8 cellular contexts compared by ENCODE assay signal in the genomic region with DNA sequence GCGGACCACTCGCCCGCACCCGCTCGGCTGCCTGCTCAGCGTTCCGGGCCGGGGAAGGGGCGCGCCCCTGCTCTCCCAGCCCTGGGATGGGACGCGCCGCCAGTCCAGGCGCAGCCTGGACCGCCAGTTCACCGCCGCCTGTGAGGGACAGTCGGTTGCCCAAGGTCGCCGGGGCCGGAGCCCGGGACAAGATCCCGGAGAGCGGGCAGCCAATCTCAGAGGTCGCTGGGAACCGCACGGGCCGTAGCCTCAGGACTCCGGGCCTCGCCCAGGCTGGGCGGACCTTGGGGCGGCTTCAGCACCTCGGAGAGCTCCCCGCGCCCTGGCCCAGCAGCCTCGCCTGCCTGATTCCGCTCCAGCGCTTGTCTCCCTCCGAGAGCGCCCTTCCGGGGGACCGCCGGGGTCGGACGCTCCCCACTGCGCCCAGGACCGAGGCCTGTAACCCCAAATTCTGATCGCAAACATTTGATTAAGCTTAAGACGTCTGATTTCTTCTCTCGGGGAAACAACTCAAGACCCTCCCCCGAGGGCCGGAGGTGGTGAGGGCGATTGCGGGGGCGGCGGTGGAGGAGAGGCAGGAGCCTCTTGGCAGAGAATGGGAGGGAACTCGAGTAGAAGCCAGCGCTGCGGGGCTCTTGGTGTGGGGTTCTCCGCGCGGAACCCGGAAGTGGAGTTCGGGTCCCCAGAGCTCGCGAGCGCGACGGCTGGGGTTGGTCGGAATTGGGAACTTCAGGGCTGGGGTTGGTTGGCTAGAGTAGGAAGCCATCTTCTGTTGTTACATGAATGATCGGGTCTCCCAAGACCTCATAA. TPM values are rescaled to one million over a fixed set of nuclear protein-coding genes. Genes with fewer than 3 reads are reported as not detected.
A peak's percentile ranks its signal among the peaks of the same experiment; 100 is the strongest.
DNase-seq lines count a peak whose midpoint lies in the region; ATAC-seq and TF ChIP-seq lines count a peak whose summit lies in the region.

No MANE protein-coding gene starts in this region.

- H3K4me3 ChIP-seq in kidney epithelial cell (ENCODE audit: low read depth, low read length), result peak overlapping the region; percentile 26

- DNase-seq in Caki2 (ENCODE audit: low read depth) (peak; percentile 77), LoVo (ENCODE audit: low spot score) (peak; percentile 87), cerebellar cortex (ENCODE audit: low spot score) (peak; percentile 53), kidney epithelial cell (ENCODE audit: low read depth) (no peak), NCI-H1048 (lab: John Stamatoyannopoulos, UW) (no peak)
- peak; percentile 57 to 69 (median 64) for DNase-seq in stimulated activated CD4-positive, alpha-beta T cell treated with anti-CD3 and anti-CD28 coated beads, Interleukin-12 subunit alpha, Interleukin-12 subunit beta, amount 100 ng/mL, for 48 hours (ENCODE audit: low read depth in 2 of 3, low spot score in 1 of 3)

- H3K27me3 ChIP-seq in kidney epithelial cell (ENCODE audit: control insufficient read depth, insufficient read depth, low read length), result peaks cover 53% of the 10 kb centered on the region

- H3K36me3 ChIP-seq in kidney epithelial cell (ENCODE audit: control insufficient read depth, insufficient read depth, low read length), result no peaks in the 10 kb centered on the region

- peak; percentile 60 for ATAC-seq in GM21619 (IDR thresholded peaks at IDR 0.05; ENCODE audit: unreplicated experiment)
- ATAC-seq in activated CD4-positive, CD25-positive, alpha-beta regulatory T cell treated with anti-CD3 and anti-CD28 coated beads, Interleukin-2, amount 50 U/mL, for 24 hours, result peak; percentile 80 to 84

- in situ Hi-C loops in Caki2 (cut with HindIII; ENCODE audit: low pct_unique_long_range_greater_than_20kb, low sequenced_read_pairs), result no loop called here

- TF ChIP-seq CTCF in kidney epithelial cell (IDR thresholded peaks at IDR 0.05; ENCODE audit: insufficient read depth, low read length, poor library complexity, severe bottlenecking), result no peak

RNA-seq across cellular contexts. Expression of a gene that starts 1.1 kb away (rescaled TPM):
- total RNA-seq in Caki2 (2014; rRNA removed; shearing (Covaris generic); ENCODE audit: low replicate concordance), result 3.2 TPM in 1 of 2 replicates, not detected in the other
- 0.27 and 0.29 TPM in 2 replicates for total RNA-seq in kidney epithelial cell

RNA-seq across cellular contexts. Expression of a gene that starts 11.2 kb away (rescaled TPM):
- total RNA-seq in Caki2 (2014; rRNA removed; shearing (Covaris generic); ENCODE audit: low replicate concordance), result 155 and 185 TPM in 2 replicates
- 756 and 805 TPM in 2 replicates for total RNA-seq in kidney epithelial cell

RNA-seq across cellular contexts. Expression of a gene that starts 45.4 kb away (rescaled TPM):
- 17.2 and 24.5 TPM in 2 replicates for total RNA-seq in Caki2 (2014; rRNA removed; shearing (Covaris generic); ENCODE audit: low replicate concordance)
- total RNA-seq in kidney epithelial cell, result 69.6 and 95.7 TPM in 2 replicates

Comparison
In these comparisons a context has a peak if more than half of its experiments do, and no peak if none do; other contexts are left out.
1. DNase-seq: peak in Caki2 (single experiment), LoVo (single experiment), cerebellar cortex (single experiment) and stimulated activated CD4-positive, alpha-beta T cell treated with anti-CD3 and anti-CD28 coated beads, Interleukin-12 subunit alpha, Interleukin-12 subunit beta, amount 100 ng/mL, for 48 hours (3 of 3); none in kidney epithelial cell (single experiment) and NCI-H1048 (single experiment).